Comparison of ENCODE assay signal across 26 cellular contexts in genomic region chr17:35438433-35438832, GRCh38.
"Had no signal": no experiment of that assay in that cellular context is flagged by ENCODE, and none has a peak within 500 bp of the region (broad histone marks: within the 10 kb centered on the region; RNA-seq: fewer than 3 reads in every experiment).

No MANE protein-coding gene starts in this region.

- H3K4me3 ChIP-seq: colonic mucosa, esophagus squamous epithelium, gastrocnemius medialis, heart right ventricle, left lung, lower lobe of right lung, mucosa of descending colon had no signal

- FAIRE-seq: endometrium, islet of Langerhans, keratinocyte had no signal

- H3K27me3 ChIP-seq: colonic mucosa, esophagus squamous epithelium, heart right ventricle, left lung had no signal

- H3K36me3 ChIP-seq: colonic mucosa, esophagus squamous epithelium, gastrocnemius medialis, heart right ventricle, left lung, lower lobe of right lung had no signal

- H3K4me1 ChIP-seq: colonic mucosa had no signal

- ATAC-seq: effector memory CD8-positive, alpha-beta T cell; esophagus mucosa; gastrocnemius medialis; heart right ventricle; left cardiac atrium; left lung; left ventricle myocardium superior; lower lobe of right lung; mucosa of descending colon had no signal

- DNase-seq: colonic mucosa; cortex of kidney; effector CD8-positive, alpha-beta T cell; effector memory CD8-positive, alpha-beta T cell; endodermal cell; erythroblast; esophagus squamous epithelium; foreskin fibroblast; foreskin melanocyte; gastrocnemius medialis; glutamatergic neuron; head of caudate nucleus; heart right ventricle; hippocampal formation; left cardiac atrium; left lung; left ventricle myocardium superior; lower lobe of right lung; mesenchymal stem cell; mucosa of descending colon; naive B cell had no signal

- H3K9me3 ChIP-seq: colonic mucosa, esophagus squamous epithelium, gastrocnemius medialis, heart right ventricle, left lung, lower lobe of right lung, mucosa of descending colon had no signal

- H3K27ac ChIP-seq: colonic mucosa, epithelial cell of prostate, esophagus squamous epithelium, gastrocnemius medialis, heart right ventricle, left lung, lower lobe of right lung had no signal
